ENCODE assay signal across 26 cellular contexts in the genomic region with DNA sequence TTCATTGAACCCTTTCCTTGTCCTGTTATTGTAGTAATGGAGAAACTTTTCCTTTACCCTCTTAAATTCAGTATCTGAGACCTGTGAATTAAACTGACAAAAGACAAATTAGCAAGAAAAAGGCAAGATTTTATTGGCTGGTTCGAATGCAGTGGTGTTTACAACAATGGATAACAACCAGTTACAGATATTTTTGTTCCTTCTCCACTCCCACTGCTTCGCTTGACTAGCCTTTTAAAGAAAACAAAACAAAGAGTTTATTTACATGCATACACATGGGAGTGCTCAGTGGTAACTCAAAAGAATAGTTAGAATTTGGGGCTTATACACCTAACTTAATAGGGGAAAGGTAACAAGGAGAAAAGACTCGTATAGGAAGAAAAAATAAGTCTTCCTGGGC. TPM values are rescaled to one million over a fixed set of nuclear protein-coding genes. Genes with fewer than 3 reads are reported as not detected.
A peak's percentile ranks its signal among the peaks of the same experiment; 100 is the strongest.
DNase-seq lines count a peak whose midpoint lies in the region; ATAC-seq and TF ChIP-seq lines count a peak whose summit lies in the region.
"Had no signal": no experiment of that assay in that cellular context is flagged by ENCODE, and none has a peak within 500 bp of the region (broad histone marks: within the 10 kb centered on the region; RNA-seq: fewer than 3 reads in every experiment).

No MANE protein-coding gene starts in this region.

- no peak overlapping the region for H3K4me3 ChIP-seq in HUES6 (ENCODE audit: low read depth, low read length)
- no peak overlapping the region for H3K4me3 ChIP-seq in colonic mucosa
- H3K4me3 ChIP-seq: BLaER1 treated with 17β-estradiol and CSF1 and Interleukin-3, amounts not matched to agents 10 nM and 100 nM; cardiac muscle cell; coronary artery; left ventricle myocardium inferior; prostate gland; tibial nerve had no signal

- H3K27ac ChIP-seq in HUES6 (ENCODE audit: low read depth, low read length): peak overlapping the region; percentile 47; the same call in 1 of the 2 replicates
- peak overlapping the region; percentile 79 for H3K27ac ChIP-seq in colonic mucosa
- H3K27ac ChIP-seq: BLaER1 treated with 17β-estradiol and CSF1 and Interleukin-3, amounts not matched to agents 10 nM and 100 nM; cardiac muscle cell; coronary artery; left ventricle myocardium inferior; prostate gland; tibial nerve had no signal

- H3K4me1 Mint-ChIP-seq in type B pancreatic cell (ENCODE audit: unreplicated experiment) (peaks cover 4% of the 10 kb centered on the region), T-helper 17 cell (peaks cover 16% of the 10 kb centered on the region)

- H3K27ac Mint-ChIP-seq in type B pancreatic cell (peak overlapping the region; percentile 83), T-helper 17 cell (no peak overlapping the region)
- H3K27ac Mint-ChIP-seq: activated CD8-positive, alpha-beta T cell treated with anti-CD3 and anti-CD28 coated beads for 36 hours; activated naive CD8-positive, alpha-beta T cell; activated T-helper 2 cell treated with anti-CD3 and anti-CD28 coated beads, Interferon-gamma antibody, Interleukin-2, Interleukin-4, amounts not matched to agents 10 μg/mL and 5 μg/mL and 100 μg/mL, durations not matched to agents 14 hours and 24 hours and 36 hours had no signal

- H3K9me3 Mint-ChIP-seq in type B pancreatic cell: peaks cover 4% of the 10 kb centered on the region
- H3K9me3 Mint-ChIP-seq: activated CD8-positive, alpha-beta T cell treated with anti-CD3 and anti-CD28 coated beads for 36 hours; activated T-helper 2 cell treated with anti-CD3 and anti-CD28 coated beads, Interferon-gamma antibody, Interleukin-2, Interleukin-4, amounts not matched to agents 10 μg/mL and 5 μg/mL and 100 μg/mL, durations not matched to agents 14 hours and 24 hours and 36 hours; naive B cell; stimulated activated naive CD8-positive, alpha-beta T cell treated with anti-CD3 and anti-CD28 coated beads, Interleukin-15, amount 100 ng/mL, for 72 hours had no signal

- H3K9ac ChIP-seq in HUES6 (ENCODE audit: low read length): peak overlapping the region; percentile 55
- peak overlapping the region in 1 of 2 donors; percentile 26 for H3K9ac ChIP-seq in colonic mucosa (ENCODE audit: low read depth in 2 of 2, low read length in 2 of 2)
- H3K9ac ChIP-seq: BLaER1 treated with 17β-estradiol and CSF1 and Interleukin-3, amounts not matched to agents 10 nM and 100 nM had no signal

- H3K27me3 ChIP-seq in HUES6 (ENCODE audit: control insufficient read depth, insufficient read depth, low read length) (no peaks in the 10 kb centered on the region), colonic mucosa (no peaks in the 10 kb centered on the region)
- H3K27me3 ChIP-seq: BLaER1 treated with 17β-estradiol and CSF1 and Interleukin-3, amounts not matched to agents 10 nM and 100 nM; cardiac muscle cell; tibial nerve had no signal

- no peak overlapping the region for H3K4me3 Mint-ChIP-seq in type B pancreatic cell
- no peak overlapping the region for H3K4me3 Mint-ChIP-seq in T-helper 17 cell
- H3K4me3 Mint-ChIP-seq: activated CD8-positive, alpha-beta T cell treated with anti-CD3 and anti-CD28 coated beads for 36 hours; activated naive CD8-positive, alpha-beta T cell; stimulated activated naive CD8-positive, alpha-beta T cell treated with anti-CD3 and anti-CD28 coated beads, Interleukin-15, amount 100 ng/mL, for 72 hours had no signal

- DNase-seq in colonic mucosa (no peak), left kidney (ENCODE audit: low read depth, low spot score) (peak; percentile 10), type B pancreatic cell (ENCODE audit: extremely low spot score, unreplicated experiment) (no peak), T1000 (lab: John Stamatoyannopoulos, UW) (no peak), T-helper 17 cell (no peak), retina (no peak)
- DNase-seq: aorta; Caco-2; DND-41; effector memory CD4-positive, alpha-beta T cell; IMR-90; left ventricle myocardium inferior; naive B cell; NCI-H1105; NCI-H1930; NCI-H69 had no signal

- H3K36me3 Mint-ChIP-seq in type B pancreatic cell: no peaks in the 10 kb centered on the region
- H3K36me3 Mint-ChIP-seq in T-helper 17 cell (ENCODE audit: low read depth): peaks cover 3% of the 10 kb centered on the region
- H3K36me3 Mint-ChIP-seq: activated naive CD8-positive, alpha-beta T cell; naive B cell had no signal

- H3K4me1 ChIP-seq in HUES6 (ENCODE audit: control insufficient read depth, insufficient read depth, low read length): peaks cover 11% of the 10 kb centered on the region
- H3K4me1 ChIP-seq in colonic mucosa: no peaks in the 10 kb centered on the region
- H3K4me1 ChIP-seq: prostate gland had no signal

- H3K27me3 Mint-ChIP-seq in type B pancreatic cell (no peaks in the 10 kb centered on the region), T-helper 17 cell (no peaks in the 10 kb centered on the region)
- H3K27me3 Mint-ChIP-seq: activated CD8-positive, alpha-beta T cell treated with anti-CD3 and anti-CD28 coated beads for 36 hours; activated naive CD8-positive, alpha-beta T cell; naive B cell; stimulated activated naive CD8-positive, alpha-beta T cell treated with anti-CD3 and anti-CD28 coated beads, Interleukin-15, amount 100 ng/mL, for 72 hours had no signal

- no peak for ATAC-seq in T-helper 17 cell
- ATAC-seq: activated CD8-positive, alpha-beta T cell treated with anti-CD3 and anti-CD28 coated beads for 36 hours; stimulated activated naive CD8-positive, alpha-beta T cell treated with anti-CD3 and anti-CD28 coated beads, Interleukin-15, amount 100 ng/mL, for 72 hours had no signal

- TF ChIP-seq CTCF in colonic mucosa (IDR thresholded peaks at IDR 0.05) (no peak), type B pancreatic cell (conservative IDR thresholded peaks at IDR 0.05) (no peak)

- H3K36me3 ChIP-seq in HUES6 (ENCODE audit: control insufficient read depth, insufficient read depth, low read length) (no peaks in the 10 kb centered on the region), colonic mucosa (no peaks in the 10 kb centered on the region)
- H3K36me3 ChIP-seq: BLaER1 treated with 17β-estradiol and CSF1 and Interleukin-3, amounts not matched to agents 10 nM and 100 nM; cardiac muscle cell; left ventricle myocardium inferior; prostate gland; tibial nerve had no signal

- no peaks in the 10 kb centered on the region for H3K9me3 ChIP-seq in HUES6 (ENCODE audit: control insufficient read depth, insufficient read depth, low read depth, low read length)
- H3K9me3 ChIP-seq in colonic mucosa: no peaks in the 10 kb centered on the region
- H3K9me3 ChIP-seq in T-helper 17 cell (ENCODE audit: control insufficient read depth, low read length, poor library complexity, severe bottlenecking): no peaks in the 10 kb centered on the region
- H3K9me3 ChIP-seq: BLaER1 treated with 17β-estradiol and CSF1 and Interleukin-3, amounts not matched to agents 10 nM and 100 nM; Caco-2; left ventricle myocardium inferior; prostate gland; tibial nerve had no signal

- intact Hi-C loops in colonic mucosa (cut with DNase I): no loop called here

RNA-seq across cellular contexts. Expression of gene HECTD1, which starts 37.0 kb away (rescaled TPM):
- 100 to 1,000 TPM; 113 to 148 TPM for total RNA-seq in colonic mucosa
- 138 and 143 TPM in 2 replicates for total RNA-seq in type B pancreatic cell (ENCODE audit: low replicate concordance)
- total RNA-seq in T-helper 17 cell: 100 to 1,000 TPM; 170 to 181 TPM
